In genomic region chr3:188309437-188310269, GRCh38 we compare ENCODE assay signal across 11 cellular contexts.
DNase-seq lines count a peak whose midpoint lies in the region; FAIRE-seq and TF ChIP-seq lines count a peak whose summit lies in the region.
"Had no signal": no experiment of that assay in that cellular context is flagged by ENCODE, and none has a peak within 500 bp of the region (broad histone marks: within the 10 kb centered on the region; RNA-seq: fewer than 3 reads in every experiment).

No MANE protein-coding gene starts in this region.

- H3K36me3 Mint-ChIP-seq in activated CD4-positive, alpha-beta T cell treated with anti-CD3 and anti-CD28 coated beads, Interleukin-2, amount 10 ng/mL, durations not matched to agents 24 days and 14 days (ENCODE audit: low read depth): peaks cover 29% of the 10 kb centered on the region
- H3K36me3 Mint-ChIP-seq in IgD-negative memory B cell: peaks cover 2% of the 10 kb centered on the region

- TF ChIP-seq POLR2A in H54 (IDR thresholded peaks at IDR 0.05; ENCODE audit: low read depth, low read length) (no peak), sigmoid colon (IDR thresholded peaks at IDR 0.05) (no peak)

- H3K4me3 ChIP-seq in sigmoid colon: no peak overlapping the region
- H3K4me3 ChIP-seq in brain microvascular endothelial cell (ENCODE audit: low read depth, low read length): no peak overlapping the region
- H3K4me3 ChIP-seq: lung had no signal

- WGBS in sigmoid colon, 2 donors: 74 to 81% methylated on average over 6 of the region's 6 CpGs

- H3K27me3 ChIP-seq in sigmoid colon: no peaks in the 10 kb centered on the region
- no peaks in the 10 kb centered on the region for H3K27me3 ChIP-seq in brain microvascular endothelial cell (replicated peaks)

- peak; percentile 79 for DNase-seq in activated CD4-positive, alpha-beta T cell treated with anti-CD3 and anti-CD28 coated beads, Interleukin-2, amount 10 ng/mL, durations not matched to agents 24 days and 14 days
- no peak for DNase-seq in activated CD4-positive, alpha-beta T cell treated with anti-CD3 and anti-CD28 coated beads for 1 hour
- no peak for DNase-seq in H54 (ENCODE audit: insufficient read length, low spot score)
- DNase-seq in sigmoid colon: no peak
- no peak for DNase-seq in cortex of kidney (lab: John Stamatoyannopoulos, UW)
- no peak for DNase-seq in brain microvascular endothelial cell
- no peak for DNase-seq in NCI-H69 (lab: John Stamatoyannopoulos, UW)
- DNase-seq: T-cell had no signal

- peak overlapping the region; percentile 87 for H3K27ac Mint-ChIP-seq in activated CD4-positive, alpha-beta T cell treated with anti-CD3 and anti-CD28 coated beads, Interleukin-2, amount 10 ng/mL, durations not matched to agents 24 days and 14 days
- peak overlapping the region in 2 of 3 donors; percentile 14 to 26 for H3K27ac Mint-ChIP-seq in IgD-negative memory B cell

- TF ChIP-seq CTCF in sigmoid colon (IDR thresholded peaks at IDR 0.05): no peak
- no peak for TF ChIP-seq CTCF in brain microvascular endothelial cell (IDR thresholded peaks at IDR 0.05; ENCODE audit: low read depth, low read length, missing control alignments)

- H3K4me1 ChIP-seq in sigmoid colon: peaks cover 0 to 45% (median 29%) of the 10 kb centered on the region in 4 donors

- H3K4me3 Mint-ChIP-seq in activated CD4-positive, alpha-beta T cell treated with anti-CD3 and anti-CD28 coated beads, Interleukin-2, amount 10 ng/mL, durations not matched to agents 24 days and 14 days: peak overlapping the region; percentile 62
- peak overlapping the region in 2 of 4 donors; percentile 60 to 69 for H3K4me3 Mint-ChIP-seq in IgD-negative memory B cell
- H3K4me3 Mint-ChIP-seq: T-cell had no signal

- intact Hi-C loops in activated CD4-positive, alpha-beta T cell treated with anti-CD3 and anti-CD28 coated beads, Interleukin-2, amount 10 ng/mL, durations not matched to agents 24 days and 14 days (cut with micrococcal nuclease): loop anchor here (1.0 to 10.0 kb wide), 10 partner anchors 10 to 835 kb away; no protein-coding TSS in a partner anchor
- intact Hi-C loops in sigmoid colon (cut with DNase I): no loop called here

- H3K36me3 ChIP-seq in sigmoid colon (peaks cover 0 to 6% (median 0%) of the 10 kb centered on the region in 4 donors), brain microvascular endothelial cell (replicated peaks) (no peaks in the 10 kb centered on the region)

- peaks cover 3% of the 10 kb centered on the region for H3K27me3 Mint-ChIP-seq in activated CD4-positive, alpha-beta T cell treated with anti-CD3 and anti-CD28 coated beads, Interleukin-2, amount 10 ng/mL, durations not matched to agents 24 days and 14 days
- H3K27me3 Mint-ChIP-seq in IgD-negative memory B cell: no peaks in the 10 kb centered on the region
- H3K27me3 Mint-ChIP-seq: T-cell had no signal

- H3K27ac ChIP-seq in sigmoid colon (peak overlapping the region in 3 of 4 donors; percentile 26 to 94 (median 87)), brain microvascular endothelial cell (no peak overlapping the region)

- peaks cover 22% of the 10 kb centered on the region for H3K4me1 Mint-ChIP-seq in activated CD4-positive, alpha-beta T cell treated with anti-CD3 and anti-CD28 coated beads, Interleukin-2, amount 10 ng/mL, durations not matched to agents 24 days and 14 days
- peaks cover 18 to 25% (median 24%) of the 10 kb centered on the region in 3 donors for H3K4me1 Mint-ChIP-seq in IgD-negative memory B cell

- H3K9me3 ChIP-seq in sigmoid colon: no peaks in the 10 kb centered on the region

- peaks cover 4% of the 10 kb centered on the region for H3K9me3 Mint-ChIP-seq in activated CD4-positive, alpha-beta T cell treated with anti-CD3 and anti-CD28 coated beads, Interleukin-2, amount 10 ng/mL, durations not matched to agents 24 days and 14 days
- H3K9me3 Mint-ChIP-seq in IgD-negative memory B cell: no peaks in the 10 kb centered on the region
- H3K9me3 Mint-ChIP-seq: T-cell had no signal

- TF ChIP-seq EP300 in sigmoid colon (IDR thresholded peaks at IDR 0.05): no peak

- peak; percentile 80 for FAIRE-seq in H54 (lab: Jason Lieb, UNC)
- FAIRE-seq: colon had no signal

- in situ Hi-C loops in brain microvascular endothelial cell (cut with HindIII; ENCODE audit: low pct_ligation_motif_present, low sequenced_read_pairs): no loop called here
